ENCODE assay signal across 15 cellular contexts in genomic region chr10:43225004-43225786, GRCh38. TPM values are rescaled to one million over a fixed set of nuclear protein-coding genes. Genes with fewer than 3 reads are reported as not detected.
DNase-seq lines count a peak whose midpoint lies in the region; ATAC-seq and TF ChIP-seq lines count a peak whose summit lies in the region.
"Had no signal": no experiment of that assay in that cellular context is flagged by ENCODE, and none has a peak within 500 bp of the region (broad histone marks: within the 10 kb centered on the region; RNA-seq: fewer than 3 reads in every experiment).

No MANE protein-coding gene starts in this region.

- H3K4me3 ChIP-seq in adrenal gland (no peak overlapping the region), esophagus muscularis mucosa (no peak overlapping the region)
- H3K4me3 ChIP-seq: left lung, psoas muscle, SK-N-MC had no signal

- DNase-seq in Right ventricle myocardium inferior (ENCODE audit: missing footprints) (peak; percentile 7), left ventricle myocardium superior (no peak), adrenal gland (peak in 5 of 7 donors; percentile 1 to 13 (median 10)), left lobe of liver (ENCODE audit: low spot score) (peak; percentile 24), ureter (ENCODE audit: low spot score) (peak; percentile 9), esophagus muscularis mucosa (ENCODE audit: extremely low spot score) (no peak), NCI-H1048 (lab: John Stamatoyannopoulos, UW) (no peak)
- DNase-seq: DMS153, MM.1S, NCI-H2081 had no signal

- H3K27ac ChIP-seq in adrenal gland (peak overlapping the region in 4 of 5 donors; percentile 24 to 71 (median 32)), esophagus muscularis mucosa (replicated peaks in 1 of 4) (no peak overlapping the region)
- H3K27ac ChIP-seq: left lung, psoas muscle, SK-N-MC had no signal

- 39 to 58% (median 55%) methylated on average over 5 of the region's 5 CpGs for WGBS in adrenal gland, 4 donors
- 82% methylated on average over 5 of the region's 5 CpGs for WGBS in esophagus muscularis mucosa

- TF ChIP-seq EP300 in esophagus muscularis mucosa (IDR thresholded peaks at IDR 0.05): no peak

- H3K9me3 ChIP-seq in adrenal gland (replicated peaks in 1 of 3) (no peaks in the 10 kb centered on the region), esophagus muscularis mucosa (no peaks in the 10 kb centered on the region)
- H3K9me3 ChIP-seq: left lung, psoas muscle had no signal

- H3K4me1 ChIP-seq in adrenal gland (replicated peaks in 1 of 2) (peaks cover 16 to 30% of the 10 kb centered on the region in 2 donors), esophagus muscularis mucosa (peaks cover 9 to 19% (median 15%) of the 10 kb centered on the region in 4 donors)
- H3K4me1 ChIP-seq: psoas muscle had no signal

- no peaks in the 10 kb centered on the region for H3K36me3 ChIP-seq in adrenal gland (replicated peaks in 1 of 2)
- H3K36me3 ChIP-seq in esophagus muscularis mucosa: no peaks in the 10 kb centered on the region
- H3K36me3 ChIP-seq: left lung had no signal

- TF ChIP-seq POLR2A in adrenal gland (IDR thresholded peaks at IDR 0.05) (no peak), esophagus muscularis mucosa (IDR thresholded peaks at IDR 0.05; ENCODE audit: low read depth) (no peak)

- ATAC-seq in Right ventricle myocardium inferior: no peak
- ATAC-seq in left ventricle myocardium superior: no peak
- no peak for ATAC-seq in left lobe of liver
- no peak for ATAC-seq in GM21526 (IDR thresholded peaks at IDR 0.05; ENCODE audit: low FRiP score, unreplicated experiment)
- ATAC-seq: left lung, psoas muscle had no signal

- H3K27me3 ChIP-seq in adrenal gland (peaks cover 9% of the 10 kb centered on the region), esophagus muscularis mucosa (peaks cover 0 to 50% (median 13%) of the 10 kb centered on the region in 4 donors)

- TF ChIP-seq CTCF in adrenal gland (IDR thresholded peaks at IDR 0.05): no peak
- no peak for TF ChIP-seq CTCF in esophagus muscularis mucosa (IDR thresholded peaks at IDR 0.05)

- intact Hi-C loops in Right ventricle myocardium inferior (cut with DNase I) (no loop called here), left ventricle myocardium superior (cut with micrococcal nuclease) (no loop called here), adrenal gland (cut with DNase I) (loop anchor here in 1 of 2 donors (10.0 kb wide), 1 partner anchor 90 kb away; the partner anchor contains the start of gene CSGALNACT2), esophagus muscularis mucosa (cut with DNase I) (no loop called here)

RNA-seq across cellular contexts. Expression of gene RASGEF1A, which starts 41.7 kb away (rescaled TPM):
- total RNA-seq in Right ventricle myocardium inferior (1.4 TPM), left ventricle myocardium superior (2.7 TPM), adrenal gland (1 to 10 TPM; 1.0 to 8.1 (median 2.4) TPM), left lobe of liver (0.13 TPM), ureter (4.0 TPM), esophagus muscularis mucosa (1 to 10 TPM in 2 of 4 donors, under 1 TPM in 2; 0.42 to 7.1 (median 1.0) TPM)
- 10 to 100 TPM in 1 of 3 donors, 1 to 10 TPM in 1, under 1 TPM in 1; 0.98 to 11.3 (median 2.0) TPM for polyA plus RNA-seq in adrenal gland
- total RNA-seq: PC-3 had no signal

Comparison
In these comparisons a context has a peak if more than half of its experiments do, and no peak if none do; other contexts are left out.
1. DNase-seq: peak in Right ventricle myocardium inferior (single experiment), adrenal gland (5 of 7), left lobe of liver (single experiment) and ureter (single experiment); none in left ventricle myocardium superior (single experiment), esophagus muscularis mucosa (single experiment) and NCI-H1048 (single experiment).
2. H3K27ac ChIP-seq: peak in adrenal gland (4 of 5); none in esophagus muscularis mucosa (0 of 4).